ENCODE assay signal across 26 cellular contexts in genomic region chr6:36805917-36806316, GRCh38. TPM values are rescaled to one million over a fixed set of nuclear protein-coding genes. Genes with fewer than 3 reads are reported as not detected.
"Had no signal": no experiment of that assay in that cellular context is flagged by ENCODE, and none has a peak within 500 bp of the region (broad histone marks: within the 10 kb centered on the region; RNA-seq: fewer than 3 reads in every experiment).

No MANE protein-coding gene starts in this region.

- H3K4me1 Mint-ChIP-seq: activated CD4-positive, alpha-beta T cell treated with anti-CD3 and anti-CD28 coated beads, Interleukin-2, amount 10 ng/mL, durations not matched to agents 24 days and 14 days; activated naive CD4-positive, alpha-beta T cell treated with anti-CD3 and anti-CD28 coated beads, Interleukin-2, amount 10 ng/mL, durations not matched to agents 7 days and 5 days; T-cell had no signal

- H3K27ac Mint-ChIP-seq: activated CD4-positive, alpha-beta T cell treated with anti-CD3 and anti-CD28 coated beads, Interleukin-2, amount 10 ng/mL, durations not matched to agents 24 days and 14 days; activated CD8-positive, alpha-beta T cell treated with anti-CD3 and anti-CD28 coated beads, Interleukin-2, amount 10 ng/mL, durations not matched to agents 7 days and 5 days; activated naive CD4-positive, alpha-beta T cell treated with anti-CD3 and anti-CD28 coated beads, Interleukin-2, amount 10 ng/mL, durations not matched to agents 7 days and 5 days; stimulated activated naive CD8-positive, alpha-beta T cell treated with anti-CD3 and anti-CD28 coated beads, Interleukin-15, Interleukin-2, amounts not matched to agents 100 ng/mL and 50 ng/mL, for 24 hours had no signal

- DNase-seq: activated CD4-positive, alpha-beta T cell treated with anti-CD3 and anti-CD28 coated beads, Interleukin-2, amount 10 ng/mL, durations not matched to agents 24 days and 14 days; activated CD8-positive, alpha-beta memory T cell treated with anti-CD3 and anti-CD28 coated beads, Interleukin-2, amount 50 U/mL, for 4 hours; activated CD8-positive, alpha-beta T cell treated with anti-CD3 and anti-CD28 coated beads, Interleukin-2, amount 10 ng/mL, durations not matched to agents 7 days and 5 days; activated naive CD4-positive, alpha-beta T cell treated with anti-CD3 and anti-CD28 coated beads, Interleukin-2, amount 10 ng/mL, durations not matched to agents 7 days and 5 days; activated T-cell treated with anti-CD3 and anti-CD28 coated beads, Interleukin-2, amount 50 U/mL, for 4 hours; aorta; cerebellar nuclear complex; cortex of kidney; effector CD4-positive, alpha-beta T cell; gastrocnemius medialis; head of caudate nucleus; midbrain; right cardiac atrium; small intestine; stimulated activated CD4-positive, alpha-beta T cell treated with anti-CD3 and anti-CD28 coated beads, Interleukin-15, amount 100 ng/mL, for 24 hours; stimulated activated CD4-positive, alpha-beta T cell treated with anti-CD3 and anti-CD28 coated beads, Interleukin-2, amount 100 ng/mL, for 48 hours; T-cell; T-helper 9 cell had no signal

- H3K27me3 Mint-ChIP-seq: stimulated activated naive CD8-positive, alpha-beta T cell treated with anti-CD3 and anti-CD28 coated beads, Interleukin-15, Interleukin-2, amounts not matched to agents 100 ng/mL and 50 ng/mL, for 24 hours had no signal

- H3K36me3 Mint-ChIP-seq: activated naive CD4-positive, alpha-beta T cell treated with anti-CD3 and anti-CD28 coated beads, Interleukin-2, amount 10 ng/mL, durations not matched to agents 7 days and 5 days; T-cell had no signal

- H3K9me3 Mint-ChIP-seq: activated CD4-positive, alpha-beta T cell treated with anti-CD3 and anti-CD28 coated beads, Interleukin-2, amount 10 ng/mL, durations not matched to agents 24 days and 14 days; activated naive CD4-positive, alpha-beta T cell treated with anti-CD3 and anti-CD28 coated beads, Interleukin-2, amount 10 ng/mL, durations not matched to agents 7 days and 5 days; activated T-cell treated with anti-CD3 and anti-CD28 coated beads, Interleukin-2, amount 50 U/mL, for 4 hours; nephron; stimulated activated naive CD8-positive, alpha-beta T cell treated with anti-CD3 and anti-CD28 coated beads, Interleukin-15, Interleukin-2, amounts not matched to agents 100 ng/mL and 50 ng/mL, for 24 hours; T-cell had no signal

- ATAC-seq: activated CD8-positive, alpha-beta T cell treated with anti-CD3 and anti-CD28 coated beads, Interleukin-2, amount 10 ng/mL, durations not matched to agents 7 days and 5 days; activated T-cell treated with anti-CD3 and anti-CD28 coated beads, Interleukin-2, amount 50 U/mL, for 4 hours; esophagus mucosa; gastrocnemius medialis; left lobe of liver; T-cell had no signal

- H3K4me3 Mint-ChIP-seq: activated CD4-positive, alpha-beta T cell treated with anti-CD3 and anti-CD28 coated beads, Interleukin-2, amount 10 ng/mL, durations not matched to agents 24 days and 14 days; activated CD8-positive, alpha-beta T cell treated with anti-CD3 and anti-CD28 coated beads, Interleukin-2, amount 10 ng/mL, durations not matched to agents 7 days and 5 days; activated naive CD4-positive, alpha-beta T cell treated with anti-CD3 and anti-CD28 coated beads, Interleukin-2, amount 10 ng/mL, durations not matched to agents 7 days and 5 days; activated T-cell treated with anti-CD3 and anti-CD28 coated beads, Interleukin-2, amount 50 U/mL, for 4 hours; nephron; stimulated activated naive CD8-positive, alpha-beta T cell treated with anti-CD3 and anti-CD28 coated beads, Interleukin-15, Interleukin-2, amounts not matched to agents 100 ng/mL and 50 ng/mL, for 24 hours; T-cell had no signal

- H3K27ac ChIP-seq: breast epithelium, gastrocnemius medialis, prostate gland, tibial nerve had no signal

RNA-seq across cellular contexts. Expression of gene CPNE5, which starts 33.3 kb away (rescaled TPM):
- total RNA-seq: osteocyte had no signal
